ENCODE assay signal across 1 cellular context in genomic region chr3:154122912-154123559, GRCh38.
A peak's percentile ranks its signal among the peaks of the same experiment; 100 is the strongest.
TF ChIP-seq lines count a peak whose summit lies in the region.

No MANE protein-coding gene starts in this region.

TF ChIP-seq in HEK293, 187 proteins besides CTCF, POLR2A, EP300 and RAD21 (continued from another document and continues in another):
- TF ChIP-seq HOXC10 (CRISPR knock-in tag; IDR thresholded peaks at IDR 0.05) (no peak), PRDM2 (tag by site-specific recombination; IDR thresholded peaks at IDR 0.05; ENCODE audit: borderline replicate concordance) (no peak), ZNF398 (tag by site-specific recombination; IDR thresholded peaks at IDR 0.05) (no peak), MYNN (tag by site-specific recombination; IDR thresholded peaks at IDR 0.05; ENCODE audit: borderline replicate concordance) (no peak), TRIM28 (IDR thresholded peaks at IDR 0.05; ENCODE audit: borderline replicate concordance, low read length) (peak; percentile 51; the same call in 1 of the 2 replicates), PRDM1 (tag by site-specific recombination; IDR thresholded peaks at IDR 0.05) (peak; percentile 98), ZNF2 (tag by site-specific recombination; IDR thresholded peaks at IDR 0.05) (peak; percentile 27; the same call in 1 of the 2 replicates), ZNF555 (tag by site-specific recombination; conservative IDR thresholded peaks at IDR 0.05) (no peak), ZSCAN4 (tag by site-specific recombination; IDR thresholded peaks at IDR 0.05) (no peak), ZNF571 (tag by site-specific recombination; IDR thresholded peaks at IDR 0.05) (no peak), ZNF785 (tag by site-specific recombination; IDR thresholded peaks at IDR 0.05) (no peak), YY2 (tag by site-specific recombination; IDR thresholded peaks at IDR 0.05) (no peak), GLI2 (tag by site-specific recombination; IDR thresholded peaks at IDR 0.05; ENCODE audit: borderline replicate concordance, low read depth) (no peak), ZNF223 (tag by site-specific recombination; IDR thresholded peaks at IDR 0.05) (no peak), ZNF19 (tag by site-specific recombination; IDR thresholded peaks at IDR 0.05; ENCODE audit: low read depth) (no peak), ZBTB10 (tag by site-specific recombination; IDR thresholded peaks at IDR 0.05) (no peak), ZNF510 (tag by site-specific recombination; IDR thresholded peaks at IDR 0.05; ENCODE audit: insufficient replicate concordance) (no peak), ZNF148 (tag by site-specific recombination; IDR thresholded peaks at IDR 0.05; ENCODE audit: borderline replicate concordance) (no peak), ZBTB8A (tag by site-specific recombination; IDR thresholded peaks at IDR 0.05) (no peak), REPIN1 (tag by site-specific recombination; IDR thresholded peaks at IDR 0.05; ENCODE audit: low read depth) (no peak), ZNF792 (tag by site-specific recombination; IDR thresholded peaks at IDR 0.05) (no peak), KLF9 (tag by site-specific recombination; IDR thresholded peaks at IDR 0.05; ENCODE audit: low read depth) (no peak), ZSCAN16 (tag by site-specific recombination; IDR thresholded peaks at IDR 0.05) (no peak), ZNF791 (tag by site-specific recombination; IDR thresholded peaks at IDR 0.05) (no peak), SP2 (tag by site-specific recombination; IDR thresholded peaks at IDR 0.05) (peak; percentile 38; the same call in 1 of the 2 replicates), ZBTB21 (tag by site-specific recombination; IDR thresholded peaks at IDR 0.05) (no peak), SP3 (tag by site-specific recombination; IDR thresholded peaks at IDR 0.05) (peak; percentile 19; the same call in 1 of the 2 replicates), ZNF664 (tag by site-specific recombination; IDR thresholded peaks at IDR 0.05) (no peak), ZNF112 (tag by site-specific recombination; IDR thresholded peaks at IDR 0.05) (no peak), OSR2 (tag by site-specific recombination; IDR thresholded peaks at IDR 0.05) (no peak), ZNF37A (tag by site-specific recombination; IDR thresholded peaks at IDR 0.05) (no peak), FEZF1 (tag by site-specific recombination; IDR thresholded peaks at IDR 0.05) (no peak), ZXDB (tag by site-specific recombination; IDR thresholded peaks at IDR 0.05) (no peak), ZNF184 (tag by site-specific recombination; IDR thresholded peaks at IDR 0.05) (no peak), ZNF394 (tag by site-specific recombination; IDR thresholded peaks at IDR 0.05; ENCODE audit: borderline replicate concordance) (no peak), ZNF433 (tag by site-specific recombination; IDR thresholded peaks at IDR 0.05; ENCODE audit: low read depth) (no peak), OVOL3 (tag by site-specific recombination; IDR thresholded peaks at IDR 0.05) (no peak), ZFP41 (tag by site-specific recombination; IDR thresholded peaks at IDR 0.05; ENCODE audit: borderline replicate concordance) (no peak), MEIS1 (CRISPR knock-in tag; IDR thresholded peaks at IDR 0.05; ENCODE audit: borderline replicate concordance) (no peak), ZNF248 (tag by site-specific recombination; IDR thresholded peaks at IDR 0.05) (no peak), ZNF530 (tag by site-specific recombination; IDR thresholded peaks at IDR 0.05; ENCODE audit: low read depth) (no peak), ZNF311 (tag by site-specific recombination; IDR thresholded peaks at IDR 0.05; ENCODE audit: borderline replicate concordance) (no peak), HOXA7 (CRISPR knock-in tag; IDR thresholded peaks at IDR 0.05; ENCODE audit: borderline replicate concordance) (no peak), ZNF548 (tag by site-specific recombination; IDR thresholded peaks at IDR 0.05) (no peak), ZNF529 (tag by site-specific recombination; IDR thresholded peaks at IDR 0.05; ENCODE audit: insufficient replicate concordance) (no peak), ZNF121 (tag by site-specific recombination; IDR thresholded peaks at IDR 0.05) (no peak), ZNF416 (tag by site-specific recombination; IDR thresholded peaks at IDR 0.05) (no peak), PATZ1 (tag by site-specific recombination; IDR thresholded peaks at IDR 0.05) (0 out of 2 replicates have a peak, but pooled peaks have one; percentile 37), ZBTB44 (tag by site-specific recombination; IDR thresholded peaks at IDR 0.05) (no peak), ZNF138 (tag by site-specific recombination; IDR thresholded peaks at IDR 0.05; ENCODE audit: borderline replicate concordance) (no peak), ZNF610 (tag by site-specific recombination; IDR thresholded peaks at IDR 0.05; ENCODE audit: borderline replicate concordance) (no peak), ZSCAN30 (tag by site-specific recombination; IDR thresholded peaks at IDR 0.05) (no peak), ZNF16 (tag by site-specific recombination; IDR thresholded peaks at IDR 0.05; ENCODE audit: low read depth) (no peak), ZNF473 (tag by site-specific recombination; IDR thresholded peaks at IDR 0.05) (no peak), SETDB1 (IDR thresholded peaks at IDR 0.05; ENCODE audit: insufficient read length, low read length) (no peak)
